Comparison of ENCODE assay signal across 8 cellular contexts in genomic region chr19:35775298-35776101, GRCh38. TPM values are rescaled to one million over a fixed set of nuclear protein-coding genes. Genes with fewer than 3 reads are reported as not detected.
DNase-seq lines count a peak whose midpoint lies in the region; ATAC-seq, FAIRE-seq and TF ChIP-seq lines count a peak whose summit lies in the region.

Gene ARHGAP33 (plus strand): TSS chr19:35775564. CDS start chr19:35775659, 95 bp downstream.

- H3K9me3 ChIP-seq in right cardiac atrium (ENCODE audit: control insufficient read depth, low read length) (no peaks in the 10 kb centered on the region), uterus (no peaks in the 10 kb centered on the region)

- H3K27me3 ChIP-seq in right cardiac atrium (ENCODE audit: control insufficient read depth, insufficient read depth) (no peaks in the 10 kb centered on the region), uterus (no peaks in the 10 kb centered on the region)

- no peaks in the 10 kb centered on the region for H3K36me3 ChIP-seq in uterus

- DNase-seq in GM18507 (ENCODE audit: extremely low spot score, insufficient read length, low read depth) (peak; percentile 97), NCI-H1930 (lab: John Stamatoyannopoulos, UW) (peak; percentile 99), anterior cingulate cortex (lab: John Stamatoyannopoulos, UW) (peak; percentile 53 to 99 (median 96)), right cardiac atrium (peak; percentile 99 to 100 (median 100)), pulmonary artery endothelial cell (ENCODE audit: low read depth, low spot score) (peak; percentile 78), uterus (peak; percentile 99 to 100)

- ATAC-seq in HG02973 (IDR thresholded peaks at IDR 0.05; ENCODE audit: unreplicated experiment), result peak; percentile 95
- peak; percentile 98 to 99 for ATAC-seq in right cardiac atrium

- peak in 1 of 2 donors; percentile 48 for TF ChIP-seq POLR2A in uterus (IDR thresholded peaks at IDR 0.05)

- WGBS in right cardiac atrium, result 1% methylated on average over 82 of the region's 82 CpGs

- H3K4me1 ChIP-seq in right cardiac atrium (ENCODE audit: control insufficient read depth, insufficient read depth, low read length) (peaks cover 4% of the 10 kb centered on the region), uterus (peaks cover 0 to 6% of the 10 kb centered on the region in 2 donors)

- FAIRE-seq in GM18507 (lab: Jason Lieb, UNC), result peak; percentile 99

- H3K4me3 ChIP-seq in right cardiac atrium (ENCODE audit: low read length) (peak within 1 kb of the TSS; percentile 97), uterus (peak within 1 kb of the TSS; percentile 40 to 93)

- H3K27ac ChIP-seq in right cardiac atrium (ENCODE audit: low read length) (no peak within 1 kb of the TSS), uterus (peak within 1 kb of the TSS; percentile 15 to 75)

- intact Hi-C loops in T-helper 2 cell treated with Interferon-gamma antibody and Interleukin-4, amounts not matched to agents 100 ng/mL and 5 ng/mL, for 36 hours (cut with micrococcal nuclease), result loop anchor here (1.0 to 2.0 kb wide), 5 partner anchors 18 to 279 kb away; partner anchors contain the start of genes APLP1, HSPB6, PSENEN and THAP8
- intact Hi-C loops in right cardiac atrium (cut with DNase I) (no loop called here), uterus (cut with DNase I; ENCODE audit: low total_unique reads) (no loop called here)

- peak in 1 of 4 experiments; percentile 9 for TF ChIP-seq CTCF in uterus (IDR thresholded peaks at IDR 0.05)

RNA-seq across cellular contexts. Expression of gene ARHGAP33, which starts in this region (rescaled TPM):
- total RNA-seq in T-helper 2 cell treated with Interferon-gamma antibody and Interleukin-4, amounts not matched to agents 100 ng/mL and 5 ng/mL, for 36 hours, result 67.1 and 72.6 TPM in 2 replicates
- total RNA-seq in right cardiac atrium (10 to 100 TPM in 1 of 4 donors, 1 to 10 TPM in 3; 1.5 to 11.8 (median 4.9) TPM), pulmonary artery endothelial cell (2.6 and 2.7 TPM in 2 replicates), uterus (10 to 100 TPM in 2 of 4 donors, 1 to 10 TPM in 1, under 1 TPM in 1; 0.26 to 43.4 (median 8.9) TPM)
- polyA plus RNA-seq in right cardiac atrium, result 4.3 TPM
